Comparison of ENCODE assay signal across 1 cellular context in genomic region chr20:2101057-2101934, GRCh38.
TF ChIP-seq lines count a peak whose summit lies in the region.

STK35 (plus strand) TSS chr20:2101827; CDS start chr20:2101882, 55 bp downstream.

TF ChIP-seq in GM12878, 131 proteins besides CTCF, POLR2A, EP300 and RAD21 (continued from another document):
- peak; percentile 78 for TF ChIP-seq NKRF (conservative IDR thresholded peaks at IDR 0.05)
- TF ChIP-seq TARDBP (IDR thresholded peaks at IDR 0.05; ENCODE audit: borderline replicate concordance): no peak
- no peak for TF ChIP-seq EED (IDR thresholded peaks at IDR 0.05; ENCODE audit: low read depth)
- TF ChIP-seq SPI1 (IDR thresholded peaks at IDR 0.05; ENCODE audit: borderline replicate concordance, insufficient read depth, low read depth, low read length): no peak
- TF ChIP-seq RFX5 (IDR thresholded peaks at IDR 0.05; ENCODE audit: low read depth, low read length): no peak
- TF ChIP-seq RAD51 (IDR thresholded peaks at IDR 0.05): no peak
- no peak for TF ChIP-seq RBBP5 (conservative IDR thresholded peaks at IDR 0.05)
- no peak for TF ChIP-seq SMC3 (IDR thresholded peaks at IDR 0.05; ENCODE audit: borderline replicate concordance, low read length)
- no peak for TF ChIP-seq PAX5 (IDR thresholded peaks at IDR 0.05; ENCODE audit: borderline replicate concordance, low read depth, low read length)
- peak; percentile 80 for TF ChIP-seq SIN3A (IDR thresholded peaks at IDR 0.05; ENCODE audit: low read depth, low read length)
- TF ChIP-seq ZNF274 (IDR thresholded peaks at IDR 0.05; ENCODE audit: insufficient read depth, insufficient read length): no peak
TF ChIP-seq in GM12878: peak in this region for 3.
